19 cellular contexts compared by ENCODE assay signal in the genomic region with DNA sequence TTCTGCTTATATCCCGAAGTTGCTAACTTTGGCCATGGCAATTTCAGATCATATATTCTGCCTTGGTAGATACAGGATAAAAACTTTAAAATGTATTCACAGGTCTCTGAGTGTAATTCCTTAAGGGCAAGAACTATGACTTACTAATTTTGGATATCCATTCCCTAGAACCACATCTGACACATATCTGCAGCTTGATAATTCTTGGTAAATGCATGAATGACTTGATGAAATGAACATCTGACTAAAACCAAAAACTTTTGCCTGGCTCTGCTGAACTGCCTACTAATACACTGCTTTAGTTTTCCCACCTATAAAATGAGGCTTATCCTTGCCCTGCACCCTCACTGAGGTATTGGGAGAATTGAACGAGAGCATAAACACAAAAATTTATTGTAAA. TPM values are rescaled to one million over a fixed set of nuclear protein-coding genes. Genes with fewer than 3 reads are reported as not detected.
A peak's percentile ranks its signal among the peaks of the same experiment; 100 is the strongest.
DNase-seq lines count a peak whose midpoint lies in the region; ATAC-seq and TF ChIP-seq lines count a peak whose summit lies in the region.
"Had no signal": no experiment of that assay in that cellular context is flagged by ENCODE, and none has a peak within 500 bp of the region (broad histone marks: within the 10 kb centered on the region; RNA-seq: fewer than 3 reads in every experiment).

No MANE protein-coding gene starts in this region.

- H2BK15ac ChIP-seq in mesenchymal stem cell (ENCODE audit: low read depth, poor library complexity, severe bottlenecking): no peak overlapping the region

- in situ Hi-C loops in astrocyte of the spinal cord (cut with HindIII; ENCODE audit: low sequenced_read_pairs): no loop called here

- H3K9me3 ChIP-seq in BLaER1: no peaks in the 10 kb centered on the region
- H3K9me3 ChIP-seq in mesenchymal stem cell (ENCODE audit: control insufficient read depth, low read length): no peaks in the 10 kb centered on the region
- H3K9me3 ChIP-seq in lower lobe of right lung: no peaks in the 10 kb centered on the region

- peak; percentile 22 for DNase-seq in M059J (ENCODE audit: low read depth)
- peak; percentile 17 for DNase-seq in astrocyte of the spinal cord (ENCODE audit: low read depth, low spot score)
- DNase-seq in mesenchymal stem cell: no peak
- no peak for DNase-seq in activated CD8-positive, alpha-beta memory T cell treated with anti-CD3 and anti-CD28 coated beads, Interleukin-2, amount 50 U/mL, for 4 hours
- no peak for DNase-seq in OCI-M1 (lab: John Stamatoyannopoulos, UW)
- DNase-seq in NCI-H1417 treated with DMSO at 0.1 percent for 48 hours (lab: John Stamatoyannopoulos, UW): no peak
- no peak for DNase-seq in lower lobe of right lung
- DNase-seq: 8988T; AML-193; C1 segment of cervical spinal cord; Calu3; CD4-positive, alpha-beta T cell; DMS 273 treated with DMSO at 0.1 percent for 48 hours; HCEC 1CT; HFFc6 had no signal

- intact Hi-C loops in lower lobe of right lung (cut with DNase I): no loop called here

- H3K79me1 ChIP-seq in mesenchymal stem cell (replicated peaks; ENCODE audit: low read length, poor library complexity, severe bottlenecking): peaks cover under 1% of the 10 kb centered on the region

- no peak for TF ChIP-seq CTCF in astrocyte of the spinal cord (IDR thresholded peaks at IDR 0.05; ENCODE audit: low read depth, low read length)
- TF ChIP-seq CTCF in lower lobe of right lung (IDR thresholded peaks at IDR 0.05): no peak

- no peak overlapping the region for H3K4me3 ChIP-seq in BLaER1
- no peak overlapping the region for H3K4me3 ChIP-seq in astrocyte of the spinal cord (ENCODE audit: low read depth, low read length)
- H3K4me3 ChIP-seq in mesenchymal stem cell (ENCODE audit: insufficient read depth in 1 of 2, low read depth in 1 of 2, low read length in 2 of 2): no peak overlapping the region
- no peak overlapping the region for H3K4me3 ChIP-seq in lower lobe of right lung
- H3K4me3 ChIP-seq: GM12878 had no signal

- H4K91ac ChIP-seq in mesenchymal stem cell (ENCODE audit: low read length): no peak overlapping the region

- WGBS in mesenchymal stem cell: no CpG with 5 or more reads among the region's 2 CpGs

- no peak for ATAC-seq in lower lobe of right lung
- ATAC-seq: GM12878 had no signal

- H3K4ac ChIP-seq in mesenchymal stem cell (ENCODE audit: low read depth in 1 of 2, low read length in 2 of 2): no peak overlapping the region

- H3K23ac ChIP-seq in mesenchymal stem cell (ENCODE audit: low read length in 2 of 2): no peak overlapping the region

- no peaks in the 10 kb centered on the region for H3K27me3 ChIP-seq in BLaER1
- H3K27me3 ChIP-seq in mesenchymal stem cell (ENCODE audit: control insufficient read depth in 1 of 2, insufficient read depth in 1 of 2, low read length in 2 of 2): no peaks in the 10 kb centered on the region
- no peaks in the 10 kb centered on the region for H3K27me3 ChIP-seq in lower lobe of right lung (ENCODE audit: low read depth)

- no peak overlapping the region for H3K18ac ChIP-seq in mesenchymal stem cell (ENCODE audit: low read depth in 1 of 2, low read length in 2 of 2)

- no peak overlapping the region for H2BK12ac ChIP-seq in mesenchymal stem cell (ENCODE audit: low read length in 2 of 2)

- no peak overlapping the region for H2AFZ ChIP-seq in mesenchymal stem cell (ENCODE audit: low read depth, low read length)

- no peak overlapping the region for H3K14ac ChIP-seq in mesenchymal stem cell (ENCODE audit: low read length in 2 of 2)

- H4K8ac ChIP-seq in mesenchymal stem cell (ENCODE audit: low read length): no peak overlapping the region

- H3K9ac ChIP-seq in BLaER1: no peak overlapping the region
- no peak overlapping the region for H3K9ac ChIP-seq in mesenchymal stem cell (ENCODE audit: low read length)

- no peaks in the 10 kb centered on the region for H4K20me1 ChIP-seq in BLaER1

- H2BK5ac ChIP-seq in mesenchymal stem cell (ENCODE audit: low read depth, low read length, poor library complexity, severe bottlenecking): no peak overlapping the region

- H3K36me3 ChIP-seq in BLaER1 (no peaks in the 10 kb centered on the region), mesenchymal stem cell (ENCODE audit: control insufficient read depth in 1 of 2, insufficient read depth in 2 of 2, low read depth in 1 of 2, low read length in 2 of 2) (no peaks in the 10 kb centered on the region), lower lobe of right lung (no peaks in the 10 kb centered on the region)

- H2AK5ac ChIP-seq in mesenchymal stem cell (ENCODE audit: low read length, severe bottlenecking): no peak overlapping the region

- peak overlapping the region; percentile 41 for H3K4me2 ChIP-seq in BLaER1
- peak overlapping the region; percentile 7 for H3K4me2 ChIP-seq in mesenchymal stem cell (ENCODE audit: low read length, poor library complexity, severe bottlenecking)

- H3K4me1 ChIP-seq in BLaER1 (peaks cover 22% of the 10 kb centered on the region), mesenchymal stem cell (ENCODE audit: control insufficient read depth, insufficient read depth, low read depth, low read length) (peaks cover 9% of the 10 kb centered on the region), lower lobe of right lung (no peaks in the 10 kb centered on the region)

- H2BK120ac ChIP-seq in mesenchymal stem cell (ENCODE audit: low read depth, low read length): no peak overlapping the region

- no peak overlapping the region for H3K27ac ChIP-seq in BLaER1
- peak overlapping the region; percentile 95 for H3K27ac ChIP-seq in mesenchymal stem cell (ENCODE audit: low read length, poor library complexity, severe bottlenecking)
- H3K27ac ChIP-seq in lower lobe of right lung: no peak overlapping the region
- H3K27ac ChIP-seq: HL-60 had no signal

RNA-seq across cellular contexts. Expression of a gene that starts 32.2 kb away (rescaled TPM):
- 0.94 and 2.4 TPM in 2 replicates for total RNA-seq in M059J (2014; rRNA removed; shearing (Covaris generic))
- polyA plus RNA-seq in mesenchymal stem cell (2013, experiment 1 of 2): 0.55 TPM
- 0.63 TPM for polyA plus RNA-seq in mesenchymal stem cell (2013, experiment 2 of 2)
- 0.38 TPM for total RNA-seq in lower lobe of right lung
- total RNA-seq: CD4-positive, alpha-beta T cell; H4 had no signal

RNA-seq across cellular contexts. Expression of a gene that starts 57.6 kb away (rescaled TPM):
- total RNA-seq in M059J (2014; rRNA removed; shearing (Covaris generic)): 0.12 TPM in 1 of 2 replicates, not detected in the other
- polyA plus RNA-seq in mesenchymal stem cell (2013, experiment 1 of 2): 11.6 TPM
- 11.1 TPM for polyA plus RNA-seq in mesenchymal stem cell (2013, experiment 2 of 2)
- total RNA-seq in lower lobe of right lung: 12.1 TPM
- total RNA-seq: GM12878 had no signal

Comparison
In these comparisons a context has a peak if more than half of its experiments do, and no peak if none do; other contexts are left out.
1. DNase-seq: peak in M059J (single experiment) and astrocyte of the spinal cord (single experiment); none in mesenchymal stem cell (single experiment), activated CD8-positive, alpha-beta memory T cell treated with anti-CD3 and anti-CD28 coated beads, Interleukin-2, amount 50 U/mL, for 4 hours (single experiment), OCI-M1 (single experiment), NCI-H1417 treated with DMSO at 0.1 percent for 48 hours (single experiment) and lower lobe of right lung (single experiment).
2. RNA of a gene that starts 57.6 kb away (total RNA-seq): 12.1 TPM in lower lobe of right lung (single experiment); 0.12 TPM in M059J; every median in the first group is over 10 times any median in the second.